Comparison of ENCODE assay signal across 8 cellular contexts in the genomic region with DNA sequence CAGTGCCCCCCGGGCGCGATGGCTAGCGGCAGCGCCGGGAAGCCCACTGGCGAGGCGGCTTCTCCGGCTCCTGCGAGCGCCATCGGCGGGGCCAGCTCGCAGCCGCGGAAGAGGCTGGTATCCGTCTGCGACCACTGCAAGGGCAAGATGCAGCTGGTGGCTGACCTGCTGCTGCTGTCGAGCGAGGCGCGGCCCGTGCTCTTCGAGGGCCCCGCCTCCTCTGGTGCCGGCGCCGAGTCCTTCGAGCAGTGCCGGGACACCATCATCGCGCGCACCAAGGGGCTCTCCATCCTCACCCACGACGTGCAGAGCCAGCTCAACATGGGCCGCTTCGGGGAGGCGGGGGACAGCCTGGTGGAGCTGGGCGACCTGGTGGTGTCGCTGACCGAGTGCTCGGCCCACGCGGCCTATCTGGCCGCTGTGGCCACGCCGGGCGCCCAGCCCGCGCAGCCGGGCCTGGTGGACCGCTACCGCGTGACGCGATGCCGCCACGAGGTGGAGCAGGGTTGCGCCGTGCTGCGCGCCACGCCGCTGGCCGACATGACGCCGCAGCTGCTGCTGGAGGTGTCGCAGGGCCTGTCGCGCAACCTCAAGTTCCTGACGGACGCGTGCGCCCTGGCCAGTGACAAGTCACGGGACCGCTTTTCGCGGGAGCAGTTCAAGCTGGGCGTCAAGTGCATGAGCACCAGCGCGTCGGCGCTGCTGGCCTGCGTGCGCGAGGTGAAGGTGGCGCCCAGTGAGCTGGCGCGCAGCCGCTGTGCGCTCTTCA. TPM values are rescaled to one million over a fixed set of nuclear protein-coding genes. Genes with fewer than 3 reads are reported as not detected.
DNase-seq lines count a peak whose midpoint lies in the region; ATAC-seq and TF ChIP-seq lines count a peak whose summit lies in the region.

No MANE protein-coding gene starts in this region.

- no peak for TF ChIP-seq POLR2A in prostate gland (IDR thresholded peaks at IDR 0.05)

- intact Hi-C loops in prostate gland (cut with DNase I): no loop called here

- peak overlapping the region; percentile 82 for H3K27ac ChIP-seq in foreskin keratinocyte
- peak overlapping the region in 1 of 2 donors; percentile 95 for H3K27ac ChIP-seq in prostate gland

- H3K27me3 ChIP-seq in GM06990 (replicated peaks; ENCODE audit: control insufficient read depth, insufficient read depth, low read length) (no peaks in the 10 kb centered on the region), foreskin keratinocyte (no peaks in the 10 kb centered on the region), prostate gland (replicated peaks; ENCODE audit: insufficient read depth) (no peaks in the 10 kb centered on the region)

- ATAC-seq in foreskin keratinocyte (no peak), GM21367 (IDR thresholded peaks at IDR 0.05; ENCODE audit: unreplicated experiment) (no peak), HG03354 (IDR thresholded peaks at IDR 0.05; ENCODE audit: poor library complexity, severe bottlenecking, unreplicated experiment) (no peak), HG03139 (IDR thresholded peaks at IDR 0.05; ENCODE audit: unreplicated experiment) (no peak), left lobe of liver (no peak)

- H3K4me3 ChIP-seq in GM06990 (replicated peaks; ENCODE audit: low read depth, low read length) (peak overlapping the region; percentile 69), prostate gland (peak overlapping the region; percentile 90 to 96)

- H3K9me3 ChIP-seq in prostate gland: no peaks in the 10 kb centered on the region

- peaks cover 9% of the 10 kb centered on the region for H3K4me1 ChIP-seq in foreskin keratinocyte
- H3K4me1 ChIP-seq in prostate gland (replicated peaks): peaks cover 6% of the 10 kb centered on the region

- DNase-seq in GM06990 (ENCODE audit: extremely low read depth, insufficient read length) (peak; percentile 44), SW480 (ENCODE audit: low spot score) (peak; percentile 17), foreskin keratinocyte (no peak), prostate gland (ENCODE audit: low spot score) (no peak), left lobe of liver (ENCODE audit: low spot score) (no peak)

- 78% methylated on average over 52 of the region's 91 CpGs for WGBS in prostate gland

- no peak for TF ChIP-seq CTCF in GM06990 (IDR thresholded peaks at IDR 0.05; ENCODE audit: insufficient read depth, low read length, poor library complexity, severe bottlenecking)
- no peak for TF ChIP-seq CTCF in foreskin keratinocyte (conservative IDR thresholded peaks at IDR 0.05)
- no peak for TF ChIP-seq CTCF in prostate gland (IDR thresholded peaks at IDR 0.05)

- H3K36me3 ChIP-seq in GM06990 (ENCODE audit: control insufficient read depth, insufficient read depth, low read length) (peaks cover 4% of the 10 kb centered on the region; the same call in 1 of the 2 replicates), prostate gland (no peaks in the 10 kb centered on the region)

RNA-seq across cellular contexts. Expression of a gene that starts 1.7 kb away (rescaled TPM):
- total RNA-seq in foreskin keratinocyte (11.5 and 12.4 TPM in 2 replicates), prostate gland (10 to 100 TPM; 19.3 to 25.4 TPM), left lobe of liver (4.2 TPM)
- 7.4 and 8.1 TPM in 2 replicates for polyA plus RNA-seq in foreskin keratinocyte

RNA-seq across cellular contexts. Expression of a gene that starts 12.8 kb away (rescaled TPM):
- total RNA-seq in foreskin keratinocyte (31.0 and 32.4 TPM in 2 replicates), prostate gland (10 to 100 TPM; 28.0 to 33.9 TPM), left lobe of liver (16.6 TPM)
- polyA plus RNA-seq in foreskin keratinocyte: 27.1 and 29.9 TPM in 2 replicates

Comparison
In these comparisons a context has a peak if more than half of its experiments do, and no peak if none do; other contexts are left out.
1. DNase-seq: peak in GM06990 (single experiment) and SW480 (single experiment); none in foreskin keratinocyte (0 of 2), prostate gland (single experiment) and left lobe of liver (single experiment).